11 cellular contexts compared by ENCODE assay signal in genomic region chr3:50165388-50166308, GRCh38. TPM values are rescaled to one million over a fixed set of nuclear protein-coding genes. Genes with fewer than 3 reads are reported as not detected.
A peak's percentile ranks its signal among the peaks of the same experiment; 100 is the strongest.
DNase-seq lines count a peak whose midpoint lies in the region; ATAC-seq and TF ChIP-seq lines count a peak whose summit lies in the region.
"Had no signal": no experiment of that assay in that cellular context is flagged by ENCODE, and none has a peak within 500 bp of the region (broad histone marks: within the 10 kb centered on the region; RNA-seq: fewer than 3 reads in every experiment).

No MANE protein-coding gene starts in this region.

- TF ChIP-seq POLR2A in suprapubic skin (IDR thresholded peaks at IDR 0.05): no peak

- H3K27ac ChIP-seq in HUES48 (ENCODE audit: low read depth, low read length) (peak overlapping the region; percentile 33), duodenal mucosa (ENCODE audit: low read depth, low read length) (peak overlapping the region; percentile 57), liver (ENCODE audit: low read depth in 1 of 2, low read length in 2 of 2) (peak overlapping the region; percentile 44 to 54), suprapubic skin (peak overlapping the region; percentile 74)

- no peaks in the 10 kb centered on the region for H3K9me3 ChIP-seq in HUES48 (ENCODE audit: control insufficient read depth, insufficient read depth, low read length)
- H3K9me3 ChIP-seq in duodenal mucosa (ENCODE audit: control insufficient read depth in 1 of 2, low read length in 2 of 2): no peaks in the 10 kb centered on the region
- no peaks in the 10 kb centered on the region for H3K9me3 ChIP-seq in liver (ENCODE audit: control insufficient read depth in 4 of 4, low read length in 3 of 4)
- H3K9me3 ChIP-seq in suprapubic skin: no peaks in the 10 kb centered on the region

- no peak for TF ChIP-seq EP300 in suprapubic skin (IDR thresholded peaks at IDR 0.05)

- ATAC-seq in GM18511 (IDR thresholded peaks at IDR 0.05; ENCODE audit: unreplicated experiment) (no peak), GM21515 (IDR thresholded peaks at IDR 0.05; ENCODE audit: unreplicated experiment) (no peak), GM19455 (IDR thresholded peaks at IDR 0.05; ENCODE audit: unreplicated experiment) (no peak)

- H3K4me3 ChIP-seq in HUES48 (ENCODE audit: low read depth, low read length) (no peak overlapping the region), duodenal mucosa (ENCODE audit: low read depth in 1 of 2, low read length in 2 of 2) (no peak overlapping the region), liver (ENCODE audit: low read depth in 1 of 3, low read length in 3 of 3) (no peak overlapping the region), suprapubic skin (peak overlapping the region; percentile 13)

- H3K36me3 ChIP-seq in HUES48 (ENCODE audit: control insufficient read depth, insufficient read depth, low read length): peaks cover 27% of the 10 kb centered on the region
- H3K36me3 ChIP-seq in duodenal mucosa (ENCODE audit: control insufficient read depth in 1 of 2, insufficient read depth in 2 of 2, low read length in 2 of 2): no peaks in the 10 kb centered on the region
- H3K36me3 ChIP-seq in liver (ENCODE audit: control insufficient read depth in 4 of 4, insufficient read depth in 3 of 4, low read depth in 1 of 4, low read length in 3 of 4): no peaks in the 10 kb centered on the region
- no peaks in the 10 kb centered on the region for H3K36me3 ChIP-seq in suprapubic skin

- peaks cover 29% of the 10 kb centered on the region for H3K4me1 ChIP-seq in HUES48 (ENCODE audit: control insufficient read depth, insufficient read depth, low read length)
- peaks cover 94 to 98% of the 10 kb centered on the region in 2 donors for H3K4me1 ChIP-seq in duodenal mucosa (ENCODE audit: control insufficient read depth in 1 of 2, insufficient read depth in 2 of 2, low read length in 2 of 2)
- H3K4me1 ChIP-seq in liver (ENCODE audit: control insufficient read depth in 4 of 4, insufficient read depth in 4 of 4, low read length in 3 of 4): peaks cover 13 to 41% (median 33%) of the 10 kb centered on the region in 4 donors
- H3K4me1 ChIP-seq in suprapubic skin: peaks cover 98% of the 10 kb centered on the region

- TF ChIP-seq CTCF in liver (IDR thresholded peaks at IDR 0.05; ENCODE audit: low read depth, low read length, missing input control): no peak
- TF ChIP-seq CTCF in suprapubic skin (IDR thresholded peaks at IDR 0.05): no peak

- no peak for TF ChIP-seq RAD21 in liver (IDR thresholded peaks at IDR 0.05)

- 43% methylated on average over 18 of the region's 18 CpGs for WGBS in liver
- WGBS in suprapubic skin: 5% methylated on average over 16 of the region's 18 CpGs

- DNase-seq in suprapubic skin (ENCODE audit: low spot score in 2 of 2) (no peak), MV-4-11 (lab: John Stamatoyannopoulos, UW) (no peak)
- DNase-seq: stimulated activated CD4-positive, alpha-beta T cell treated with anti-CD3 and anti-CD28 coated beads, Interleukin-4, amount 100 ng/mL, for 24 hours; T-helper 2 cell had no signal

- H3K27me3 ChIP-seq in HUES48 (ENCODE audit: control insufficient read depth, insufficient read depth, low read length): no peaks in the 10 kb centered on the region
- H3K27me3 ChIP-seq in duodenal mucosa (ENCODE audit: control insufficient read depth in 1 of 2, insufficient read depth in 2 of 2, low read length in 2 of 2): no peaks in the 10 kb centered on the region
- H3K27me3 ChIP-seq in liver (ENCODE audit: control insufficient read depth in 4 of 4, insufficient read depth in 4 of 4, low read length in 3 of 4): no peaks in the 10 kb centered on the region
- no peaks in the 10 kb centered on the region for H3K27me3 ChIP-seq in suprapubic skin

- H3K9ac ChIP-seq in HUES48 (ENCODE audit: low read depth, low read length) (no peak overlapping the region), duodenal mucosa (ENCODE audit: low read depth in 1 of 2, low read length in 2 of 2) (peak overlapping the region; percentile 17 to 21), liver (ENCODE audit: low read depth in 1 of 2, low read length in 2 of 2) (no peak overlapping the region)

TF ChIP-seq in liver, 16 proteins besides CTCF, POLR2A, EP300 and RAD21:
- peak; percentile 61 for TF ChIP-seq NR2F2 (IDR thresholded peaks at IDR 0.05)
- peak; percentile 59 to 78 for TF ChIP-seq RXRA (IDR thresholded peaks at IDR 0.05)
- no peak for TF ChIP-seq FOXA2 (IDR thresholded peaks at IDR 0.05)
- no peak for TF ChIP-seq YY1 (IDR thresholded peaks at IDR 0.05)
- peak; percentile 56 for TF ChIP-seq SP1 (IDR thresholded peaks at IDR 0.05)
- TF ChIP-seq HNF4A (conservative IDR thresholded peaks at IDR 0.05): peak; percentile 75 to 78

RNA-seq across cellular contexts. Expression of gene SEMA3F, which starts 10.5 kb away (rescaled TPM):
- total RNA-seq in liver: 1 to 10 TPM; 1.6 to 4.8 TPM
- 1 to 10 TPM in 1 of 2 donors, under 1 TPM in 1; 0.60 to 2.7 TPM for polyA plus RNA-seq in liver
- total RNA-seq in suprapubic skin: 100 to 1,000 TPM; 123 to 188 (median 130) TPM

RNA-seq across cellular contexts. Expression of gene GNAT1, which starts 25.8 kb away (rescaled TPM):
- total RNA-seq in liver (under 1 TPM in 1 of 2 donors, not detected in 1; 0.08 TPM), suprapubic skin (under 1 TPM in 1 of 4 donors, not detected in 3; 0.64 TPM)
- polyA plus RNA-seq in liver: not detected
- total RNA-seq: HT1080 had no signal

RNA-seq across cellular contexts. Expression of gene SLC38A3, which starts 39.4 kb away (rescaled TPM):
- 100 to 1,000 TPM in 1 of 2 donors, 10 to 100 TPM in 1; 98.1 to 166 TPM for total RNA-seq in liver
- 100 to 1,000 TPM; 114 to 180 TPM for polyA plus RNA-seq in liver
- 1 to 10 TPM in 2 of 4 donors, under 1 TPM in 2; 0.25 to 2.2 (median 1.00) TPM for total RNA-seq in suprapubic skin
- total RNA-seq: HT1080 had no signal

Comparison
In these comparisons a context has a peak if more than half of its experiments do, and no peak if none do; other contexts are left out.
1. H3K9ac ChIP-seq: peak in duodenal mucosa (2 of 2); none in HUES48 (single experiment) and liver (0 of 2).
2. RNA of gene SEMA3F, which starts 10.5 kb away (total RNA-seq): 123 to 188 TPM in suprapubic skin; 1.6 to 4.8 TPM in liver; every median in the first group is over 10 times any median in the second.
3. RNA of gene SLC38A3, which starts 39.4 kb away (total RNA-seq): 98.1 to 166 TPM in liver; 0.25 to 2.2 TPM in suprapubic skin; every median in the first group is over 10 times any median in the second.
4. Peak in every context shown above with its lines, with median percentiles within 50 percentile points of each other: H3K27ac ChIP-seq.